Comparison of ENCODE assay signal across 13 cellular contexts in genomic region chr1:157189986-157190982, GRCh38.
"Had no signal": no experiment of that assay in that cellular context is flagged by ENCODE, and none has a peak within 500 bp of the region (broad histone marks: within the 10 kb centered on the region; RNA-seq: fewer than 3 reads in every experiment).

No MANE protein-coding gene starts in this region.

- H3K9me3 ChIP-seq: lower lobe of right lung, sigmoid colon had no signal

- H3K4me1 ChIP-seq: lower lobe of right lung, sigmoid colon had no signal

- H3K36me3 ChIP-seq: lower lobe of right lung, sigmoid colon had no signal

- ATAC-seq: activated CD8-positive, alpha-beta T cell treated with anti-CD3 and anti-CD28 coated beads for 36 hours; lower lobe of right lung had no signal

- H3K27ac ChIP-seq: lower lobe of right lung, sigmoid colon had no signal

- DNase-seq: activated CD4-positive, alpha-beta T cell treated with anti-CD3 and anti-CD28 coated beads for 1 hour; activated CD8-positive, alpha-beta memory T cell treated with anti-CD3 and anti-CD28 coated beads, Interleukin-2, amount 50 U/mL, for 48 hours; activated CD8-positive, alpha-beta T cell treated with anti-CD3 and anti-CD28 coated beads for 36 hours; activated naive CD4-positive, alpha-beta T cell treated with anti-CD3 and anti-CD28 coated beads for 36 hours; cortex of kidney; effector memory CD4-positive, alpha-beta T cell; hypothalamus; lower lobe of right lung; midbrain; sigmoid colon; stimulated activated CD4-positive, alpha-beta T cell treated with anti-CD3 and anti-CD28 coated beads, Interleukin-2, amount 100 ng/mL, for 48 hours; stimulated activated CD8-positive, alpha-beta memory T cell treated with anti-CD3 and anti-CD28 coated beads, Interleukin-4, amount 100 ng/mL, for 48 hours; T-helper 9 cell had no signal

- H3K4me3 ChIP-seq: lower lobe of right lung, sigmoid colon had no signal
